Comparison of ENCODE assay signal across 1 cellular context in genomic region chr9:127396808-127397721, GRCh38.
TF ChIP-seq lines count a peak whose summit lies in the region.

A gene with protein sequence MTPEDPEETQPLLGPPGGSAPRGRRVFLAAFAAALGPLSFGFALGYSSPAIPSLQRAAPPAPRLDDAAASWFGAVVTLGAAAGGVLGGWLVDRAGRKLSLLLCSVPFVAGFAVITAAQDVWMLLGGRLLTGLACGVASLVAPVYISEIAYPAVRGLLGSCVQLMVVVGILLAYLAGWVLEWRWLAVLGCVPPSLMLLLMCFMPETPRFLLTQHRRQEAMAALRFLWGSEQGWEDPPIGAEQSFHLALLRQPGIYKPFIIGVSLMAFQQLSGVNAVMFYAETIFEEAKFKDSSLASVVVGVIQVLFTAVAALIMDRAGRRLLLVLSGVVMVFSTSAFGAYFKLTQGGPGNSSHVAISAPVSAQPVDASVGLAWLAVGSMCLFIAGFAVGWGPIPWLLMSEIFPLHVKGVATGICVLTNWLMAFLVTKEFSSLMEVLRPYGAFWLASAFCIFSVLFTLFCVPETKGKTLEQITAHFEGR (plus strand): TSS chr9:127397169. CDS start chr9:127397231, 62 bp downstream.

TF ChIP-seq in Ishikawa, 13 proteins besides CTCF, POLR2A, EP300 and RAD21 (continued from another document):
- TF ChIP-seq, protein P1, sequence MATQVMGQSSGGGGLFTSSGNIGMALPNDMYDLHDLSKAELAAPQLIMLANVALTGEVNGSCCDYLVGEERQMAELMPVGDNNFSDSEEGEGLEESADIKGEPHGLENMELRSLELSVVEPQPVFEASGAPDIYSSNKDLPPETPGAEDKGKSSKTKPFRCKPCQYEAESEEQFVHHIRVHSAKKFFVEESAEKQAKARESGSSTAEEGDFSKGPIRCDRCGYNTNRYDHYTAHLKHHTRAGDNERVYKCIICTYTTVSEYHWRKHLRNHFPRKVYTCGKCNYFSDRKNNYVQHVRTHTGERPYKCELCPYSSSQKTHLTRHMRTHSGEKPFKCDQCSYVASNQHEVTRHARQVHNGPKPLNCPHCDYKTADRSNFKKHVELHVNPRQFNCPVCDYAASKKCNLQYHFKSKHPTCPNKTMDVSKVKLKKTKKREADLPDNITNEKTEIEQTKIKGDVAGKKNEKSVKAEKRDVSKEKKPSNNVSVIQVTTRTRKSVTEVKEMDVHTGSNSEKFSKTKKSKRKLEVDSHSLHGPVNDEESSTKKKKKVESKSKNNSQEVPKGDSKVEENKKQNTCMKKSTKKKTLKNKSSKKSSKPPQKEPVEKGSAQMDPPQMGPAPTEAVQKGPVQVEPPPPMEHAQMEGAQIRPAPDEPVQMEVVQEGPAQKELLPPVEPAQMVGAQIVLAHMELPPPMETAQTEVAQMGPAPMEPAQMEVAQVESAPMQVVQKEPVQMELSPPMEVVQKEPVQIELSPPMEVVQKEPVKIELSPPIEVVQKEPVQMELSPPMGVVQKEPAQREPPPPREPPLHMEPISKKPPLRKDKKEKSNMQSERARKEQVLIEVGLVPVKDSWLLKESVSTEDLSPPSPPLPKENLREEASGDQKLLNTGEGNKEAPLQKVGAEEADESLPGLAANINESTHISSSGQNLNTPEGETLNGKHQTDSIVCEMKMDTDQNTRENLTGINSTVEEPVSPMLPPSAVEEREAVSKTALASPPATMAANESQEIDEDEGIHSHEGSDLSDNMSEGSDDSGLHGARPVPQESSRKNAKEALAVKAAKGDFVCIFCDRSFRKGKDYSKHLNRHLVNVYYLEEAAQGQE (IDR thresholded peaks at IDR 0.05; ENCODE audit: low read depth): 0 out of 2 replicates have a peak, but pooled peaks have one; percentile 12
- no peak for TF ChIP-seq TCF12 (IDR thresholded peaks at IDR 0.05; ENCODE audit: low read depth)
- no peak for TF ChIP-seq CEBPB (IDR thresholded peaks at IDR 0.05)
- TF ChIP-seq, protein P2, sequence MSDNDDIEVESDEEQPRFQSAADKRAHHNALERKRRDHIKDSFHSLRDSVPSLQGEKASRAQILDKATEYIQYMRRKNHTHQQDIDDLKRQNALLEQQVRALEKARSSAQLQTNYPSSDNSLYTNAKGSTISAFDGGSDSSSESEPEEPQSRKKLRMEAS (IDR thresholded peaks at IDR 0.05): no peak; the same call in 1 of the 2 replicates
- TF ChIP-seq TAF1 (IDR thresholded peaks at IDR 0.05; ENCODE audit: low read depth): peak; percentile 87
- TF ChIP-seq FOXM1 (IDR thresholded peaks at IDR 0.05; ENCODE audit: borderline replicate concordance, low read depth): no peak
- no peak for TF ChIP-seq YY1 (IDR thresholded peaks at IDR 0.05; ENCODE audit: low read depth)
TF ChIP-seq in Ishikawa: peak in this region for 6.
